ENCODE assay signal across 19 cellular contexts in the genomic region with DNA sequence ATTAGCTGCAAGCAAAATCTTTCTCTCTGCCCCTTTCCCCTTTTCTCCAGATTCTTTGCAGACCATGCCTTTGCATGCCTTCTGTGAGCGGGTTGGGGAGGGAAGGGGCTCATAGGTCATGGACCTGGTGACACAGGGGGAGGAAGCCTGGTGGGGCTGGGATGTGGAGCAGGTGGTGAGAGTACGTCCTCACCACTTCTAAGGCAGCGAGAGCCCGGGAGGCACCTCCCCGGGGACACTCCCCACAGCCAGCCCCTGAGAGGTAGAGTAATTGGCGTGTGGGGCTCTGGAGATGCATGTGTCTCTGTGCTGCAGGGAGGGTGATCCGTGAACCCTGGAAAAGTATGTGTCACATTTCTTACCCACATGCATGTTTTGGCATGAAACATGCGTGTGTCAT. TPM values are rescaled to one million over a fixed set of nuclear protein-coding genes. Genes with fewer than 3 reads are reported as not detected.
"Had no signal": no experiment of that assay in that cellular context is flagged by ENCODE, and none has a peak within 500 bp of the region (broad histone marks: within the 10 kb centered on the region; RNA-seq: fewer than 3 reads in every experiment).

No MANE protein-coding gene starts in this region.

- H3K27ac ChIP-seq: foreskin keratinocyte, heart right ventricle, neutrophil, psoas muscle, right lobe of liver, thoracic aorta, transverse colon had no signal

- H3K9me3 ChIP-seq: heart right ventricle, neutrophil, psoas muscle, right lobe of liver, thoracic aorta, transverse colon had no signal

- H3K9me3 Mint-ChIP-seq: dendritic cell treated with granulocyte-macrophage colony-stimulating factor and Interleukin-4, amounts not matched to agents 40 ng/mL and 50 ng/mL, for 4 days; naive B cell; stimulated activated naive B cell treated with anti-CD40 and anti-IgM and Interleukin-4, amounts not matched to agents 10 μg/mL and 1 μg/mL and 100 μg/mL, for 72 hours had no signal

- H3K27ac Mint-ChIP-seq: dendritic cell treated with granulocyte-macrophage colony-stimulating factor and Interleukin-4, amounts not matched to agents 40 ng/mL and 50 ng/mL, for 4 days; stimulated activated naive B cell treated with anti-CD40 and anti-IgM and Interleukin-4, amounts not matched to agents 10 μg/mL and 1 μg/mL and 100 μg/mL, for 72 hours had no signal

- H3K27me3 Mint-ChIP-seq: dendritic cell treated with granulocyte-macrophage colony-stimulating factor and Interleukin-4, amounts not matched to agents 40 ng/mL and 50 ng/mL, for 4 days; naive B cell; stimulated activated naive B cell treated with anti-CD40 and anti-IgM and Interleukin-4, amounts not matched to agents 10 μg/mL and 1 μg/mL and 100 μg/mL, for 72 hours; stimulated activated naive CD8-positive, alpha-beta T cell treated with anti-CD3 and anti-CD28 coated beads, Interleukin-15, amount 100 ng/mL, for 72 hours had no signal

- ATAC-seq: foreskin keratinocyte; heart right ventricle; psoas muscle; right lobe of liver; stimulated activated naive B cell treated with anti-CD40 and anti-IgM and Interleukin-4, amounts not matched to agents 10 μg/mL and 1 μg/mL and 100 μg/mL, for 72 hours; stimulated activated naive CD8-positive, alpha-beta T cell treated with anti-CD3 and anti-CD28 coated beads, Interleukin-15, amount 100 ng/mL, for 72 hours had no signal

- H3K4me3 Mint-ChIP-seq: dendritic cell treated with granulocyte-macrophage colony-stimulating factor and Interleukin-4, amounts not matched to agents 40 ng/mL and 50 ng/mL, for 4 days; naive B cell; stimulated activated naive B cell treated with anti-CD40 and anti-IgM and Interleukin-4, amounts not matched to agents 10 μg/mL and 1 μg/mL and 100 μg/mL, for 72 hours; stimulated activated naive CD8-positive, alpha-beta T cell treated with anti-CD3 and anti-CD28 coated beads, Interleukin-15, amount 100 ng/mL, for 72 hours had no signal

- DNase-seq: erythroblast; foreskin keratinocyte; heart right ventricle; hypothalamus; kidney glomerular epithelial cell; mesendoderm; naive B cell; retina; right lobe of liver; stimulated activated CD4-positive, alpha-beta T cell treated with anti-CD3 and anti-CD28 coated beads, Interleukin-4, amount 100 ng/mL, for 1 hour; stimulated activated CD8-positive, alpha-beta memory T cell treated with anti-CD3 and anti-CD28 coated beads, Interleukin-4, amount 100 ng/mL, for 48 hours; stimulated activated naive B cell treated with anti-CD40 and anti-IgM and Interleukin-4, amounts not matched to agents 10 μg/mL and 1 μg/mL and 100 μg/mL, for 72 hours; stimulated activated naive CD8-positive, alpha-beta T cell treated with anti-CD3 and anti-CD28 coated beads, Interleukin-15, amount 100 ng/mL, for 72 hours; transverse colon had no signal

- H3K27me3 ChIP-seq: foreskin keratinocyte, heart right ventricle, neutrophil, right lobe of liver, transverse colon had no signal

- H3K36me3 ChIP-seq: transverse colon had no signal

- H3K4me3 ChIP-seq: heart right ventricle, psoas muscle, right lobe of liver, thoracic aorta, transverse colon had no signal

RNA-seq across cellular contexts. Expression of a gene that starts 42.5 kb away (rescaled TPM):
- polyA plus RNA-seq: neural cell had no signal
